7 cellular contexts compared by ENCODE assay signal in the genomic region with DNA sequence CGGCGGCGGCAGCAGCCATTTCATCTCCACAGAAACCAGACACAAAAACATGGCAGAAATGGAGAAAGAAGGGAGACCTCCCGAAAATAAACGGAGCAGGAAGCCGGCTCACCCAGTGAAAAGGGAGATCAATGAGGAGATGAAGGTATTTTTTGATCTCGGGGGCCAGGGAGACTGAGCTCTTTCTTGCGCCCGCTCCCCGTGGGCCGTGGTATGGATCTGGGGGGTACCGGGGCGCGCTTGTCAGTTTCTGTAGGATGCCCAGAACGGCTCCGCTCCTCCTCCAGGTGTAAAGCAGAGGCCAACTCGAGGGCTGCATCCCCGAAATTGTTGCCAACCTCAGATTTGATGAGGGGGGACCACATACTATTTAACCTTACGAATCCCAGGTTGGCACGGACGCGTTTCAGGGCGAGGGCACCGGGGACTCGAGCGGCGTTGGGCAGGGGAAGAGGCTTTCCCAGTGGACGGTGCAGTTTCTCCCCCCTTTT. TPM values are rescaled to one million over a fixed set of nuclear protein-coding genes. Genes with fewer than 3 reads are reported as not detected.
DNase-seq lines count a peak whose midpoint lies in the region; ATAC-seq, FAIRE-seq and TF ChIP-seq lines count a peak whose summit lies in the region.

No MANE protein-coding gene starts in this region.

- peaks cover 23% of the 10 kb centered on the region for H3K4me1 Mint-ChIP-seq in T-helper 17 cell
- H3K4me1 Mint-ChIP-seq in progenitor cell of endocrine pancreas (ENCODE audit: low read depth) = peaks cover 18% of the 10 kb centered on the region

- H3K4me3 Mint-ChIP-seq in T-helper 17 cell = peak overlapping the region; percentile 99
- no peak overlapping the region for H3K4me3 Mint-ChIP-seq in progenitor cell of endocrine pancreas (ENCODE audit: low read depth)

- H3K4me3 ChIP-seq in HEK293 (ENCODE audit: low read depth, low read length) = peak overlapping the region; percentile 88

- H3K36me3 Mint-ChIP-seq in T-helper 17 cell (ENCODE audit: low read depth) = peaks cover 9% of the 10 kb centered on the region
- no peaks in the 10 kb centered on the region for H3K36me3 Mint-ChIP-seq in progenitor cell of endocrine pancreas (ENCODE audit: insufficient read depth)

- no peak for DNase-seq in T-helper 17 cell
- peak in 1 of 2 donors; percentile 14 for DNase-seq in foreskin keratinocyte
- DNase-seq in progenitor cell of endocrine pancreas (ENCODE audit: low spot score, unreplicated experiment) = no peak
- DNase-seq in D721Med (ENCODE audit: insufficient read length, low spot score) = no peak
- DNase-seq in NCI-H345 treated with DMSO at 0.1 percent for 48 hours (lab: John Stamatoyannopoulos, UW; ENCODE audit: unreplicated experiment) = no peak
- no peak for DNase-seq in NOMO-1 treated with dmso at 0.1 percent for 144 hours (lab: John Stamatoyannopoulos, UW; ENCODE audit: unreplicated experiment)

- POLR2A ChIA-PET in HEK293 (lab: Yijun Ruan, JAX) = interaction anchor here (0.6 to 9.4 kb wide), 6 partner anchors 13 to 352 kb away, joined by 3 to 104 read pairs (median 12); a partner anchor contains a TSS

- H3K27ac ChIP-seq in HEK293 (ENCODE audit: extremely low read depth, low read depth, low read length) (peak overlapping the region; percentile 94), foreskin keratinocyte (no peak overlapping the region)

- peaks cover 93% of the 10 kb centered on the region for H3K27me3 ChIP-seq in foreskin keratinocyte

- peaks cover 47% of the 10 kb centered on the region for H3K27me3 Mint-ChIP-seq in T-helper 17 cell
- H3K27me3 Mint-ChIP-seq in progenitor cell of endocrine pancreas = peaks cover 36% of the 10 kb centered on the region

- no peak for FAIRE-seq in D721Med (lab: Jason Lieb, UNC)

- CTCF ChIA-PET in HEK293 (lab: Yijun Ruan, JAX) = interaction anchor here (0.6 to 4.7 kb wide), 7 partner anchors 14 to 354 kb away, joined by 3 to 21 read pairs (median 4); a partner anchor contains a TSS

- peaks cover 32% of the 10 kb centered on the region for H3K4me1 ChIP-seq in HEK293 (ENCODE audit: control insufficient read depth, insufficient read depth, low read length)
- H3K4me1 ChIP-seq in foreskin keratinocyte = no peaks in the 10 kb centered on the region

- H3K9me3 ChIP-seq in HEK293 (ENCODE audit: control insufficient read depth, insufficient read depth, low read depth, low read length) (no peaks in the 10 kb centered on the region), T-helper 17 cell (ENCODE audit: control insufficient read depth, low read length, poor library complexity, severe bottlenecking) (no peaks in the 10 kb centered on the region)

- no peak overlapping the region for H3K27ac Mint-ChIP-seq in T-helper 17 cell
- H3K27ac Mint-ChIP-seq in progenitor cell of endocrine pancreas = peak overlapping the region; percentile 77

- H3K36me3 ChIP-seq in HEK293 (ENCODE audit: control insufficient read depth in 2 of 2, insufficient read depth in 1 of 2, low read length in 2 of 2) = no peaks in the 10 kb centered on the region

- ATAC-seq in T-helper 17 cell (peak; percentile 30), foreskin keratinocyte (peak; percentile 7)

- no peaks in the 10 kb centered on the region for H3K9me3 Mint-ChIP-seq in progenitor cell of endocrine pancreas (ENCODE audit: low read depth)

- no peak for TF ChIP-seq CTCF in HEK293 (tag by site-specific recombination; IDR thresholded peaks at IDR 0.05)
- no peak for TF ChIP-seq CTCF in foreskin keratinocyte (conservative IDR thresholded peaks at IDR 0.05)
- TF ChIP-seq CTCF in progenitor cell of endocrine pancreas (IDR thresholded peaks at IDR 0.05; ENCODE audit: unreplicated experiment) = no peak
- no peak for TF ChIP-seq CTCF in D721Med (IDR thresholded peaks at IDR 0.05; ENCODE audit: insufficient read depth, missing control alignments)

TF ChIP-seq in HEK293, 187 proteins besides CTCF, POLR2A, EP300 and RAD21 (continues in another document):
- TF ChIP-seq ZNF777 (tag by site-specific recombination; IDR thresholded peaks at IDR 0.05; ENCODE audit: borderline replicate concordance) (no peak), ZNF560 (tag by site-specific recombination; IDR thresholded peaks at IDR 0.05; ENCODE audit: borderline replicate concordance) (no peak), KLF1 (tag by site-specific recombination; IDR thresholded peaks at IDR 0.05) (no peak), ZNF610 (tag by site-specific recombination; IDR thresholded peaks at IDR 0.05; ENCODE audit: borderline replicate concordance) (no peak), ZNF624 (tag by site-specific recombination; IDR thresholded peaks at IDR 0.05) (no peak), YY2 (tag by site-specific recombination; IDR thresholded peaks at IDR 0.05) (peak; percentile 74), YY1 (tag by site-specific recombination; IDR thresholded peaks at IDR 0.05) (peak; percentile 80), ZNF600 (tag by site-specific recombination; IDR thresholded peaks at IDR 0.05) (peak; percentile 52; the same call in 1 of the 2 replicates), GLIS1 (tag by site-specific recombination; IDR thresholded peaks at IDR 0.05) (peak; percentile 34; the same call in 1 of the 2 replicates), ZNF629 (tag by site-specific recombination; IDR thresholded peaks at IDR 0.05) (no peak), TCF7L2 (IDR thresholded peaks at IDR 0.05; ENCODE audit: borderline replicate concordance, low read depth, low read length) (no peak), ZNF202 (tag by site-specific recombination; IDR thresholded peaks at IDR 0.05; ENCODE audit: borderline replicate concordance) (no peak)
- TF ChIP-seq, protein P1, sequence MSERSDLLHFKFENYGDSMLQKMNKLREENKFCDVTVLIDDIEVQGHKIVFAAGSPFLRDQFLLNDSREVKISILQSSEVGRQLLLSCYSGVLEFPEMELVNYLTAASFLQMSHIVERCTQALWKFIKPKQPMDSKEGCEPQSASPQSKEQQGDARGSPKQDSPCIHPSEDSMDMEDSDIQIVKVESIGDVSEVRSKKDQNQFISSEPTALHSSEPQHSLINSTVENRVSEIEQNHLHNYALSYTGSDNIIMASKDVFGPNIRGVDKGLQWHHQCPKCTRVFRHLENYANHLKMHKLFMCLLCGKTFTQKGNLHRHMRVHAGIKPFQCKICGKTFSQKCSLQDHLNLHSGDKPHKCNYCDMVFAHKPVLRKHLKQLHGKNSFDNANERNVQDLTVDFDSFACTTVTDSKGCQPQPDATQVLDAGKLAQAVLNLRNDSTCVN (tag by site-specific recombination; optimal IDR thresholded peaks at IDR 0.05) = no peak
- TF ChIP-seq, protein P2, sequence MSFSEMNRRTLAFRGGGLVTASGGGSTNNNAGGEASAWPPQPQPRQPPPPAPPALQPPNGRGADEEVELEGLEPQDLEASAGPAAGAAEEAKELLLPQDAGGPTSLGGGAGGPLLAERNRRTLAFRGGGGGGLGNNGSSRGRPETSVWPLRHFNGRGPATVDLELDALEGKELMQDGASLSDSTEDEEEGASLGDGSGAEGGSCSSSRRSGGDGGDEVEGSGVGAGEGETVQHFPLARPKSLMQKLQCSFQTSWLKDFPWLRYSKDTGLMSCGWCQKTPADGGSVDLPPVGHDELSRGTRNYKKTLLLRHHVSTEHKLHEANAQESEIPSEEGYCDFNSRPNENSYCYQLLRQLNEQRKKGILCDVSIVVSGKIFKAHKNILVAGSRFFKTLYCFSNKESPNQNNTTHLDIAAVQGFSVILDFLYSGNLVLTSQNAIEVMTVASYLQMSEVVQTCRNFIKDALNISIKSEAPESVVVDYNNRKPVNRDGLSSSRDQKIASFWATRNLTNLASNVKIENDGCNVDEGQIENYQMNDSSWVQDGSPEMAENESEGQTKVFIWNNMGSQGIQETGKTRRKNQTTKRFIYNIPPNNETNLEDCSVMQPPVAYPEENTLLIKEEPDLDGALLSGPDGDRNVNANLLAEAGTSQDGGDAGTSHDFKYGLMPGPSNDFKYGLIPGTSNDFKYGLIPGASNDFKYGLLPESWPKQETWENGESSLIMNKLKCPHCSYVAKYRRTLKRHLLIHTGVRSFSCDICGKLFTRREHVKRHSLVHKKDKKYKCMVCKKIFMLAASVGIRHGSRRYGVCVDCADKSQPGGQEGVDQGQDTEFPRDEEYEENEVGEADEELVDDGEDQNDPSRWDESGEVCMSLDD (tag by site-specific recombination; IDR thresholded peaks at IDR 0.05) = peak; percentile 53
- TF ChIP-seq, protein P3, sequence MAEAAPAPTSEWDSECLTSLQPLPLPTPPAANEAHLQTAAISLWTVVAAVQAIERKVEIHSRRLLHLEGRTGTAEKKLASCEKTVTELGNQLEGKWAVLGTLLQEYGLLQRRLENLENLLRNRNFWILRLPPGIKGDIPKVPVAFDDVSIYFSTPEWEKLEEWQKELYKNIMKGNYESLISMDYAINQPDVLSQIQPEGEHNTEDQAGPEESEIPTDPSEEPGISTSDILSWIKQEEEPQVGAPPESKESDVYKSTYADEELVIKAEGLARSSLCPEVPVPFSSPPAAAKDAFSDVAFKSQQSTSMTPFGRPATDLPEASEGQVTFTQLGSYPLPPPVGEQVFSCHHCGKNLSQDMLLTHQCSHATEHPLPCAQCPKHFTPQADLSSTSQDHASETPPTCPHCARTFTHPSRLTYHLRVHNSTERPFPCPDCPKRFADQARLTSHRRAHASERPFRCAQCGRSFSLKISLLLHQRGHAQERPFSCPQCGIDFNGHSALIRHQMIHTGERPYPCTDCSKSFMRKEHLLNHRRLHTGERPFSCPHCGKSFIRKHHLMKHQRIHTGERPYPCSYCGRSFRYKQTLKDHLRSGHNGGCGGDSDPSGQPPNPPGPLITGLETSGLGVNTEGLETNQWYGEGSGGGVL (tag by site-specific recombination; IDR thresholded peaks at IDR 0.05) = peak; percentile 30; the same call in 1 of the 2 replicates

RNA-seq across cellular contexts. Expression of a gene that starts 0.7 kb away (rescaled TPM):
- total RNA-seq in T-helper 17 cell (under 1 TPM in 1 of 2 donors, not detected in 1; 0.16 TPM), foreskin keratinocyte (not detected in 2 replicates), progenitor cell of endocrine pancreas (15.4 and 17.0 TPM in 2 replicates)
- not detected in 2 replicates for polyA plus RNA-seq in foreskin keratinocyte

RNA-seq across cellular contexts. Expression of a gene that starts 31.2 kb away (rescaled TPM):
- total RNA-seq in T-helper 17 cell = 10 to 100 TPM; 11.4 to 12.3 TPM
- total RNA-seq in foreskin keratinocyte = 12.0 and 13.1 TPM in 2 replicates
- polyA plus RNA-seq in foreskin keratinocyte = 8.7 and 9.2 TPM in 2 replicates
- 12.5 and 12.8 TPM in 2 replicates for total RNA-seq in progenitor cell of endocrine pancreas

Comparison
In these comparisons a context has a peak if more than half of its experiments do, and no peak if none do; other contexts are left out.
1. RNA of a gene that starts 0.7 kb away (total RNA-seq): 15.4 to 17.0 TPM in progenitor cell of endocrine pancreas; 0.16 TPM in T-helper 17 cell and not detected in foreskin keratinocyte; every median in the first group is over 10 times any median in the second.